ENCODE assay signal across 31 cellular contexts in genomic region chr2:29963972-29964570, GRCh38. TPM values are rescaled to one million over a fixed set of nuclear protein-coding genes. Genes with fewer than 3 reads are reported as not detected.
"Had no signal": no experiment of that assay in that cellular context is flagged by ENCODE, and none has a peak within 500 bp of the region (broad histone marks: within the 10 kb centered on the region; RNA-seq: fewer than 3 reads in every experiment).

No MANE protein-coding gene starts in this region.

- H3K9me3 ChIP-seq: esophagus squamous epithelium, gastrocnemius medialis, heart right ventricle, left lung, lower lobe of right lung had no signal

- H3K4me1 ChIP-seq: gastrocnemius medialis, heart right ventricle, left lung, lower lobe of right lung had no signal

- H3K36me3 ChIP-seq: esophagus squamous epithelium, gastrocnemius medialis, heart right ventricle, left lung, lower lobe of right lung had no signal

- FAIRE-seq: colon, endometrium, islet of Langerhans, keratinocyte had no signal

- H3K4me3 ChIP-seq: coronary artery, dorsolateral prefrontal cortex, esophagus squamous epithelium, gastrocnemius medialis, heart right ventricle, left lung, lower lobe of right lung had no signal

- H3K27ac ChIP-seq: coronary artery, dorsolateral prefrontal cortex, epithelial cell of prostate, esophagus squamous epithelium, gastrocnemius medialis, heart right ventricle, left lung, lower lobe of right lung had no signal

- DNase-seq: dermis blood vessel endothelial cell; dorsolateral prefrontal cortex; effector CD4-positive, alpha-beta T cell; effector memory CD4-positive, alpha-beta T cell; erythroblast; esophagus squamous epithelium; foreskin fibroblast; foreskin melanocyte; gastrocnemius medialis; glutamatergic neuron; head of caudate nucleus; heart right ventricle; hippocampal formation; left cardiac atrium; left lung; left ventricle myocardium superior; lower lobe of right lung; mesenchymal stem cell; midbrain; naive thymus-derived CD4-positive, alpha-beta T cell had no signal

- ATAC-seq: esophagus mucosa; gastrocnemius medialis; heart right ventricle; left cardiac atrium; left lung; left ventricle myocardium superior; lower lobe of right lung; naive thymus-derived CD4-positive, alpha-beta T cell had no signal

RNA-seq across cellular contexts. Expression of gene ALK, which starts 42.7 kb away (rescaled TPM):
- total RNA-seq: dermis blood vessel endothelial cell; gastrocnemius medialis; glomerular endothelial cell; kidney epithelial cell; left ventricle myocardium superior; lung microvascular endothelial cell; mononuclear cell; naive thymus-derived CD4-positive, alpha-beta T cell had no signal
- polyA plus RNA-seq: keratinocyte had no signal
